21 cellular contexts compared by ENCODE assay signal in the genomic region with DNA sequence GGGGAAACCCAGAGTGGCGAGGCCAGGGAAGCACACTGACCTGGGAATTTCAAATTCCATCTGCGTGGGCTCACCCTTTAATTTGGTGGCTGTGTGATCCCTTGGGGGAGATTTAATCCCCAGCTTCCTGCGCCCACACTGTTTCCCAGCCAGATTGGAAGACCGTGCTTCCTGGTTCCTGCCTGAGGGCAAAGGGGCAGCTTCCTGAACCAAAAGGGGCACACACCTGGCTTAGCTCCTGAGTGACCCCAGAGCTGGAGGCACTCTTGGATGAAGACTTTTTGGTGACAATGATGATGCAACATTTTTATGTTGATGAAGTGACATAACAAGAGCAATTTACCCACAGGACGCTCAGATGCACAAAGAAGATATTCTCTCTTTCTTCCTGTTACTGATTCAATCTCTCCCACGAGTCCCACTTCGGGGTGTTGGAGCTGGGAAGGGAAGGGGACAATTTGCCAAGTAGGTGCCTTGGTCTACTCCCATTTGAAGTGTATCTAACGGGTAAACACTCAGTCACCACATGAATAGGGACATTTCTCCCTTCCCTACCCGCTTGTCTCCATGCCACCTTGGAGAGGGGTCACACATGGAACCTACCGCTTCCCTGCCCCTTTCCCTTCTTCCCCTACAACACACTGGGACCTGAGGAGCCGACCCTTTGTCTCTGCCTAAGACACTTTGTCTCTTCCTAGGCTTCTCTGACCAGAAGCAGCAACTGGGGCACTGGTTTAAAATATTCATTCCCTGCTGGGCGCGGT. TPM values are rescaled to one million over a fixed set of nuclear protein-coding genes. Genes with fewer than 3 reads are reported as not detected.
DNase-seq lines count a peak whose midpoint lies in the region; ATAC-seq and TF ChIP-seq lines count a peak whose summit lies in the region.
"Had no signal": no experiment of that assay in that cellular context is flagged by ENCODE, and none has a peak within 500 bp of the region (broad histone marks: within the 10 kb centered on the region; RNA-seq: fewer than 3 reads in every experiment).

No MANE protein-coding gene starts in this region.

- H3K4me2 ChIP-seq in mammary epithelial cell (ENCODE audit: insufficient read depth, low read depth, low read length) (peak overlapping the region; percentile 37), PC-9 (no peak overlapping the region)
- H3K4me2 ChIP-seq: A549 had no signal

- H3K27ac ChIP-seq in mammary epithelial cell (ENCODE audit: insufficient read depth, low read depth, low read length) (no peak overlapping the region), PC-9 (no peak overlapping the region), WERI-Rb-1 (no peak overlapping the region), colonic mucosa (no peak overlapping the region)
- H3K27ac ChIP-seq: brain microvascular endothelial cell, left ventricle myocardium inferior, thoracic aorta had no signal

- dilution Hi-C loops in mammary epithelial cell (cut with HindIII; ENCODE audit: low sequenced_read_pairs): no loop called here

- no peak overlapping the region for H3K4me3 ChIP-seq in mammary epithelial cell (replicated peaks in 1 of 3; ENCODE audit: insufficient read depth in 1 of 3, low read depth in 2 of 3, low read length in 3 of 3)
- no peak overlapping the region for H3K4me3 ChIP-seq in PC-9
- H3K4me3 ChIP-seq in WERI-Rb-1 (ENCODE audit: low read depth, low read length): no peak overlapping the region
- no peak overlapping the region for H3K4me3 ChIP-seq in colonic mucosa
- H3K4me3 ChIP-seq: A549, left ventricle myocardium inferior, thoracic aorta had no signal

- H3K27ac Mint-ChIP-seq in MCF 10A (ENCODE audit: low read depth, unreplicated experiment): no peak overlapping the region
- H3K27ac Mint-ChIP-seq: activated naive CD8-positive, alpha-beta T cell; naive thymus-derived CD8-positive, alpha-beta T cell; T-helper 17 cell had no signal

- H3K27me3 ChIP-seq in mammary epithelial cell (ENCODE audit: insufficient read depth, low read length) (no peaks in the 10 kb centered on the region), PC-9 (ENCODE audit: insufficient read depth, low read depth) (no peaks in the 10 kb centered on the region), WERI-Rb-1 (ENCODE audit: insufficient read depth, low read depth, severe bottlenecking) (peaks cover 37% of the 10 kb centered on the region), colonic mucosa (no peaks in the 10 kb centered on the region)
- H3K27me3 ChIP-seq: brain microvascular endothelial cell had no signal

- no peaks in the 10 kb centered on the region for H3K9me3 Mint-ChIP-seq in MCF 10A (ENCODE audit: unreplicated experiment)
- H3K9me3 Mint-ChIP-seq: naive thymus-derived CD8-positive, alpha-beta T cell had no signal

- ATAC-seq in left colon: peak; percentile 13
- ATAC-seq: A549; naive thymus-derived CD8-positive, alpha-beta T cell had no signal

- H3K79me2 ChIP-seq in mammary epithelial cell (ENCODE audit: insufficient read depth, low read length) (no peaks in the 10 kb centered on the region), PC-9 (ENCODE audit: low read depth) (no peaks in the 10 kb centered on the region)

- 34% methylated on average over 12 of the region's 13 CpGs for WGBS in mammary epithelial cell (ENCODE audit: low coverage, missing lambda C conversion rate)

- H3K9me2 ChIP-seq in PC-9 (ENCODE audit: insufficient read depth): no peaks in the 10 kb centered on the region

- no peak for TF ChIP-seq CTCF in mammary epithelial cell (conservative IDR thresholded peaks at IDR 0.05 in 1 of 2, IDR thresholded peaks at IDR 0.05 in 1 of 2; ENCODE audit: extremely low read depth in 1 of 2, insufficient read depth in 1 of 2, low read depth in 1 of 2, low read length in 2 of 2)
- no peak for TF ChIP-seq CTCF in MCF 10A (IDR thresholded peaks at IDR 0.05; ENCODE audit: unreplicated experiment)
- no peak for TF ChIP-seq CTCF in PC-9 (conservative IDR thresholded peaks at IDR 0.05)
- TF ChIP-seq CTCF in WERI-Rb-1 (IDR thresholded peaks at IDR 0.05; ENCODE audit: low read depth, low read length): no peak
- TF ChIP-seq CTCF in GM10266 (IDR thresholded peaks at IDR 0.05; ENCODE audit: control insufficient read depth, insufficient read depth, low read depth, missing control alignments): no peak
- no peak for TF ChIP-seq CTCF in colonic mucosa (IDR thresholded peaks at IDR 0.05)

- CTCF ChIA-PET in mammary epithelial cell (lab: Charles Lee; ENCODE audit: low non-redundant PET): no interaction called here
- CTCF ChIA-PET in MCF 10A (lab: Yijun Ruan, JAX): no interaction called here
- CTCF ChIA-PET in PC-9 (lab: Charles Lee): no interaction called here

- H3K4me1 ChIP-seq in mammary epithelial cell (ENCODE audit: insufficient read depth, low read length) (peaks cover 8% of the 10 kb centered on the region), PC-9 (replicated peaks; ENCODE audit: insufficient read depth) (peaks cover 12% of the 10 kb centered on the region), colonic mucosa (peaks cover 3% of the 10 kb centered on the region)

- no peaks in the 10 kb centered on the region for H3K36me3 Mint-ChIP-seq in MCF 10A (ENCODE audit: insufficient read depth, unreplicated experiment)
- H3K36me3 Mint-ChIP-seq: activated naive CD8-positive, alpha-beta T cell; naive thymus-derived CD8-positive, alpha-beta T cell had no signal

- H3K27me3 Mint-ChIP-seq in MCF 10A (ENCODE audit: insufficient read depth, unreplicated experiment): peaks cover 3% of the 10 kb centered on the region

- no peaks in the 10 kb centered on the region for H4K20me1 ChIP-seq in mammary epithelial cell (ENCODE audit: insufficient read depth, low read length)
- H4K20me1 ChIP-seq in PC-9 (ENCODE audit: insufficient read depth): no peaks in the 10 kb centered on the region

- peak overlapping the region; percentile 76 for H2AFZ ChIP-seq in mammary epithelial cell (ENCODE audit: low read depth, low read length)
- H2AFZ ChIP-seq in PC-9: 0 out of 2 replicates have a peak overlapping the region, but pooled peaks have one; percentile 29

- H3K36me3 ChIP-seq in mammary epithelial cell (ENCODE audit: insufficient read depth, low read length) (no peaks in the 10 kb centered on the region), PC-9 (ENCODE audit: low read depth) (no peaks in the 10 kb centered on the region), WERI-Rb-1 (no peaks in the 10 kb centered on the region), colonic mucosa (no peaks in the 10 kb centered on the region)
- H3K36me3 ChIP-seq: brain microvascular endothelial cell, left ventricle myocardium inferior, thoracic aorta had no signal

- H3K9ac ChIP-seq in mammary epithelial cell (ENCODE audit: insufficient read depth, low read length) (no peak overlapping the region), colonic mucosa (ENCODE audit: low read depth in 2 of 2, low read length in 2 of 2) (no peak overlapping the region)

- intact Hi-C loops in mammary epithelial cell (cut with micrococcal nuclease): no loop called here
- intact Hi-C loops in MCF 10A (cut with micrococcal nuclease): no loop called here
- intact Hi-C loops in PC-9 (cut with micrococcal nuclease; ENCODE audit: unreplicated experiment): no loop called here
- intact Hi-C loops in left colon (cut with DNase I, micrococcal nuclease): no loop called here
- intact Hi-C loops in colonic mucosa (cut with DNase I): no loop called here

- no TSS peak for BruUV-seq in mammary epithelial cell (replicated peaks; lab: Mats Ljungman, UMichigan)
- no TSS peak for BruUV-seq in MCF 10A (replicated peaks; lab: Mats Ljungman, UMichigan)
- BruUV-seq in PC-9 (replicated peaks; lab: Mats Ljungman, UMichigan): no TSS peak

- H3F3A ChIP-seq in PC-9 (ENCODE audit: insufficient read depth, low read depth): peaks cover 5% of the 10 kb centered on the region; the same call in 1 of the 2 replicates

- DNase-seq in mammary epithelial cell (no peak), MCF 10A (ENCODE audit: unreplicated experiment) (no peak), PC-9 (no peak), left colon (no peak), WERI-Rb-1 (no peak), GM10266 (ENCODE audit: extremely low spot score) (no peak), colonic mucosa (no peak)
- DNase-seq in activated naive CD4-positive, alpha-beta T cell treated with anti-CD3 and anti-CD28 coated beads, Interleukin-2, amount 50 U/mL, for 16 hours: no peak
- DNase-seq: activated T-cell treated with anti-CD3 and anti-CD28 coated beads for 4 hours; brain microvascular endothelial cell; effector CD4-positive, alpha-beta T cell; left ventricle myocardium inferior; naive thymus-derived CD8-positive, alpha-beta T cell; NCI-H1436; NCI-H446; RPMI8226; stimulated activated CD4-positive, alpha-beta T cell treated with anti-CD3 and anti-CD28 coated beads, Interleukin-2, amount 100 ng/mL, for 24 hours; T-helper 17 cell had no signal

- in situ Hi-C loops in mammary epithelial cell (cut with MboI; ENCODE audit: low sequenced_read_pairs in 2 of 2): no loop called here

- peaks cover 4% of the 10 kb centered on the region for H3K4me1 Mint-ChIP-seq in MCF 10A (ENCODE audit: insufficient read depth, unreplicated experiment)
- H3K4me1 Mint-ChIP-seq: T-helper 17 cell had no signal

- no peak overlapping the region for H3K4me3 Mint-ChIP-seq in MCF 10A (ENCODE audit: unreplicated experiment)
- H3K4me3 Mint-ChIP-seq: activated naive CD8-positive, alpha-beta T cell; naive thymus-derived CD8-positive, alpha-beta T cell; T-helper 17 cell had no signal

- POLR2A ChIA-PET in MCF 10A (lab: Yijun Ruan, JAX): interaction anchor here (1.4 kb wide), 1 partner anchor 29 kb away, joined by 4 read pairs; the partner anchor contains the start of gene CDKN1A
- POLR2A ChIA-PET in PC-9 (lab: Charles Lee; ENCODE audit: unreplicated experiment): no interaction called here

- no peaks in the 10 kb centered on the region for H3K9me3 ChIP-seq in mammary epithelial cell (replicated peaks; ENCODE audit: insufficient read depth, low read length)
- no peaks in the 10 kb centered on the region for H3K9me3 ChIP-seq in PC-9 (ENCODE audit: insufficient read depth, low read depth)
- no peaks in the 10 kb centered on the region for H3K9me3 ChIP-seq in WERI-Rb-1 (ENCODE audit: severe bottlenecking)
- H3K9me3 ChIP-seq in colonic mucosa: no peaks in the 10 kb centered on the region
- H3K9me3 ChIP-seq: A549, left ventricle myocardium inferior, thoracic aorta had no signal

RNA-seq across cellular contexts. Expression of gene CDKN1A, which starts 28.6 kb away (rescaled TPM):
- total RNA-seq in mammary epithelial cell (100 to 1,000 TPM; 687 to 707 TPM), MCF 10A (2022) (407 and 489 TPM in 2 replicates), PC-9 (2021) (14.3 and 14.8 TPM in 2 replicates), left colon (100 to 1,000 TPM; 264 to 383 TPM), colonic mucosa (100 to 1,000 TPM; 157 to 286 TPM)
- 414 TPM for polyA plus RNA-seq in mammary epithelial cell
- polyA minus RNA-seq in mammary epithelial cell: 451 TPM

RNA-seq across cellular contexts. Expression of gene RAB44, which starts 47.7 kb away (rescaled TPM):
- total RNA-seq in mammary epithelial cell (under 1 TPM in 1 of 2 donors, not detected in 1; 0.17 TPM), MCF 10A (2022) (0.09 TPM in 1 of 2 replicates, not detected in the other), PC-9 (2021) (not detected in 2 replicates), left colon (under 1 TPM; 0.09 to 0.42 TPM), colonic mucosa (under 1 TPM; 0.08 to 0.30 TPM)
- 0.02 TPM for polyA plus RNA-seq in mammary epithelial cell
- polyA minus RNA-seq in mammary epithelial cell: not detected
- total RNA-seq: naive thymus-derived CD8-positive, alpha-beta T cell had no signal
- polyA plus RNA-seq: naive thymus-derived CD8-positive, alpha-beta T cell had no signal

RNA-seq across cellular contexts. Expression of gene SRSF3, which starts 55.7 kb away (rescaled TPM):
- 100 to 1,000 TPM; 167 to 323 TPM for total RNA-seq in mammary epithelial cell
- 394 TPM for polyA plus RNA-seq in mammary epithelial cell
- polyA minus RNA-seq in mammary epithelial cell: 185 TPM
- 364 and 479 TPM in 2 replicates for total RNA-seq in MCF 10A (2022)
- total RNA-seq in PC-9 (2021): 278 and 282 TPM in 2 replicates
- 100 to 1,000 TPM; 178 to 242 TPM for total RNA-seq in left colon
- total RNA-seq in colonic mucosa: 100 to 1,000 TPM; 252 to 372 TPM

Comparison
In these comparisons a context has a peak if more than half of its experiments do, and no peak if none do; other contexts are left out.
1. RNA of gene CDKN1A, which starts 28.6 kb away (total RNA-seq): 687 to 707 TPM in mammary epithelial cell, 407 to 489 TPM in MCF 10A, 264 to 383 TPM in left colon and 157 to 286 TPM in colonic mucosa; 14.3 to 14.8 TPM in PC-9; every median in the first group is over 10 times any median in the second.